ENCODE assay signal across 1 cellular context in the genomic region with DNA sequence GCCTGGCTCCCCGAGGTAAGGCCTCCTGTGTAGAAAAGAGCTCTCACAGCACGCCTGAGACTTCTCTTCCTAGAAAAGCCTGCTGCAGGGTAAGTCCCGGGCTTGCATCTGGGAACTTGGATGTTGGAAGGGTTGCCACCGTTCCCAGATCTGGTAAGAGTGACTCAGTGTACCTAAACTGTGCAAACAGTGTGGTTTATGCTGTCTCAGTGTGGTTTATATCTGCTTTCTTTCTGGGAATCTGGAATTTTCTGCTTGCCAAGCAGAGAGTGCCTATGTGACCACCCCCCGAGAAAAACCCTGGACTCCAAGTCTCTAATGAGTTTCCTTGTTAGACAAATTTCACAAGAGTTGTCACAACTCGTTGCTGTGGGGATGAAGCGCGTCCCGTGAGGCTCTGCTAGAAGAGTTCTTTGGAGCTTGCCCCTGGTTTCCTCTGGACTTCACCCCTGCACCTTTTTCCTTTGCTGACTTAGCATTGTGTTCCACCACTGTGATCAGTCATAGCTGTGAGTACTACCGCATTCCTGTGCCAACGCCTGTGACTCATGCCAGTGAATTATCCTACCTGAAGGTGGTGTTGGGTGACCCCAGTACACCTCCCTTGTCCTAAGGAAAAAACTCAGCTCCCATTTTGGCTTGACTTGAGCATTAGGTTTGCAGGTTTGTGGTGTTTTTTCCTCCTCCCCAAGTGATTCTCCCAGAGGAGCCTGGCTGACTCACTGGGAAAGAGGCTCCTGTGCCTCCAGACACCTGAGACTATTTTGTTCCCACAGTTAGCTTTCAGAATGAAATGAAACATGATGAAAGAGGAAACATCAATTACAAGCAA.
TF ChIP-seq lines count a peak whose summit lies in the region.

No MANE protein-coding gene starts in this region.

TF ChIP-seq in GM23338, 12 proteins besides CTCF, POLR2A, EP300 and RAD21 (continued from another document):
- TF ChIP-seq, protein P1, sequence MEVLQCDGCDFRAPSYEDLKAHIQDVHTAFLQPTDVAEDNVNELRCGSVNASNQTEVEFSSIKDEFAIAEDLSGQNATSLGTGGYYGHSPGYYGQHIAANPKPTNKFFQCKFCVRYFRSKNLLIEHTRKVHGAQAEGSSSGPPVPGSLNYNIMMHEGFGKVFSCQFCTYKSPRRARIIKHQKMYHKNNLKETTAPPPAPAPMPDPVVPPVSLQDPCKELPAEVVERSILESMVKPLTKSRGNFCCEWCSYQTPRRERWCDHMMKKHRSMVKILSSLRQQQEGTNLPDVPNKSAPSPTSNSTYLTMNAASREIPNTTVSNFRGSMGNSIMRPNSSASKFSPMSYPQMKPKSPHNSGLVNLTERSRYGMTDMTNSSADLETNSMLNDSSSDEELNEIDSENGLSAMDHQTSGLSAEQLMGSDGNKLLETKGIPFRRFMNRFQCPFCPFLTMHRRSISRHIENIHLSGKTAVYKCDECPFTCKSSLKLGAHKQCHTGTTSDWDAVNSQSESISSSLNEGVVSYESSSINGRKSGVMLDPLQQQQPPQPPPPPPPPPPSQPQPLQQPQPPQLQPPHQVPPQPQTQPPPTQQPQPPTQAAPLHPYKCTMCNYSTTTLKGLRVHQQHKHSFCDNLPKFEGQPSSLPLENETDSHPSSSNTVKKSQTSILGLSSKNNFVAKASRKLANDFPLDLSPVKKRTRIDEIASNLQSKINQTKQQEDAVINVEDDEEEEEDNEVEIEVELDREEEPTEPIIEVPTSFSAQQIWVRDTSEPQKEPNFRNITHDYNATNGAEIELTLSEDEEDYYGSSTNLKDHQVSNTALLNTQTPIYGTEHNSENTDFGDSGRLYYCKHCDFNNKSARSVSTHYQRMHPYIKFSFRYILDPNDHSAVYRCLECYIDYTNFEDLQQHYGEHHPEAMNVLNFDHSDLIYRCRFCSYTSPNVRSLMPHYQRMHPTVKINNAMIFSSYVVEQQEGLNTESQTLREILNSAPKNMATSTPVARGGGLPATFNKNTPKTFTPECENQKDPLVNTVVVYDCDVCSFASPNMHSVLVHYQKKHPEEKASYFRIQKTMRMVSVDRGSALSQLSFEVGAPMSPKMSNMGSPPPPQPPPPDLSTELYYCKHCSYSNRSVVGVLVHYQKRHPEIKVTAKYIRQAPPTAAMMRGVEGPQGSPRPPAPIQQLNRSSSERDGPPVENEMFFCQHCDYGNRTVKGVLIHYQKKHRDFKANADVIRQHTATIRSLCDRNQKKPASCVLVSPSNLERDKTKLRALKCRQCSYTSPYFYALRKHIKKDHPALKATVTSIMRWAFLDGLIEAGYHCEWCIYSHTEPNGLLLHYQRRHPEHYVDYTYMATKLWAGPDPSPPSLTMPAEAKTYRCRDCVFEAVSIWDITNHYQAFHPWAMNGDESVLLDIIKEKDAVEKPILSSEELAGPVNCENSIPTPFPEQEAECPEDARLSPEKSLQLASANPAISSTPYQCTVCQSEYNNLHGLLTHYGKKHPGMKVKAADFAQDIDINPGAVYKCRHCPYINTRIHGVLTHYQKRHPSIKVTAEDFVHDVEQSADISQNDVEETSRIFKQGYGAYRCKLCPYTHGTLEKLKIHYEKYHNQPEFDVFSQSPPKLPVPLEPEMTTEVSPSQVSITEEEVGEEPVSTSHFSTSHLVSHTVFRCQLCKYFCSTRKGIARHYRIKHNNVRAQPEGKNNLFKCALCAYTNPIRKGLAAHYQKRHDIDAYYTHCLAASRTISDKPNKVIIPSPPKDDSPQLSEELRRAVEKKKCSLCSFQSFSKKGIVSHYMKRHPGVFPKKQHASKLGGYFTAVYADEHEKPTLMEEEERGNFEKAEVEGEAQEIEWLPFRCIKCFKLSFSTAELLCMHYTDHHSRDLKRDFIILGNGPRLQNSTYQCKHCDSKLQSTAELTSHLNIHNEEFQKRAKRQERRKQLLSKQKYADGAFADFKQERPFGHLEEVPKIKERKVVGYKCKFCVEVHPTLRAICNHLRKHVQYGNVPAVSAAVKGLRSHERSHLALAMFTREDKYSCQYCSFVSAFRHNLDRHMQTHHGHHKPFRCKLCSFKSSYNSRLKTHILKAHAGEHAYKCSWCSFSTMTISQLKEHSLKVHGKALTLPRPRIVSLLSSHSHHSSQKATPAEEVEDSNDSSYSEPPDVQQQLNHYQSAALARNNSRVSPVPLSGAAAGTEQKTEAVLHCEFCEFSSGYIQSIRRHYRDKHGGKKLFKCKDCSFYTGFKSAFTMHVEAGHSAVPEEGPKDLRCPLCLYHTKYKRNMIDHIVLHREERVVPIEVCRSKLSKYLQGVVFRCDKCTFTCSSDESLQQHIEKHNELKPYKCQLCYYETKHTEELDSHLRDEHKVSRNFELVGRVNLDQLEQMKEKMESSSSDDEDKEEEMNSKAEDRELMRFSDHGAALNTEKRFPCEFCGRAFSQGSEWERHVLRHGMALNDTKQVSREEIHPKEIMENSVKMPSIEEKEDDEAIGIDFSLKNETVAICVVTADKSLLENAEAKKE (CRISPR knock-in tag; IDR thresholded peaks at IDR 0.05) = no peak
- TF ChIP-seq ZNF331 (CRISPR knock-in tag; IDR thresholded peaks at IDR 0.05; ENCODE audit: low read depth) (no peak), NANOG (IDR thresholded peaks at IDR 0.05; ENCODE audit: borderline replicate concordance) (no peak), ZNF114 (CRISPR knock-in tag; IDR thresholded peaks at IDR 0.05) (no peak), CREB1 (CRISPR knock-in tag; IDR thresholded peaks at IDR 0.05; ENCODE audit: low read depth) (no peak), EZH2 (IDR thresholded peaks at IDR 0.05; ENCODE audit: low read depth, unreplicated experiment) (no peak), STAT1 (IDR thresholded peaks at IDR 0.05; ENCODE audit: unreplicated experiment) (no peak), POLR2AphosphoS5 (IDR thresholded peaks at IDR 0.05; ENCODE audit: low read depth) (no peak), EZH2phosphoT487 (IDR thresholded peaks at IDR 0.05; ENCODE audit: unreplicated experiment) (no peak)
- TF ChIP-seq, protein P2, sequence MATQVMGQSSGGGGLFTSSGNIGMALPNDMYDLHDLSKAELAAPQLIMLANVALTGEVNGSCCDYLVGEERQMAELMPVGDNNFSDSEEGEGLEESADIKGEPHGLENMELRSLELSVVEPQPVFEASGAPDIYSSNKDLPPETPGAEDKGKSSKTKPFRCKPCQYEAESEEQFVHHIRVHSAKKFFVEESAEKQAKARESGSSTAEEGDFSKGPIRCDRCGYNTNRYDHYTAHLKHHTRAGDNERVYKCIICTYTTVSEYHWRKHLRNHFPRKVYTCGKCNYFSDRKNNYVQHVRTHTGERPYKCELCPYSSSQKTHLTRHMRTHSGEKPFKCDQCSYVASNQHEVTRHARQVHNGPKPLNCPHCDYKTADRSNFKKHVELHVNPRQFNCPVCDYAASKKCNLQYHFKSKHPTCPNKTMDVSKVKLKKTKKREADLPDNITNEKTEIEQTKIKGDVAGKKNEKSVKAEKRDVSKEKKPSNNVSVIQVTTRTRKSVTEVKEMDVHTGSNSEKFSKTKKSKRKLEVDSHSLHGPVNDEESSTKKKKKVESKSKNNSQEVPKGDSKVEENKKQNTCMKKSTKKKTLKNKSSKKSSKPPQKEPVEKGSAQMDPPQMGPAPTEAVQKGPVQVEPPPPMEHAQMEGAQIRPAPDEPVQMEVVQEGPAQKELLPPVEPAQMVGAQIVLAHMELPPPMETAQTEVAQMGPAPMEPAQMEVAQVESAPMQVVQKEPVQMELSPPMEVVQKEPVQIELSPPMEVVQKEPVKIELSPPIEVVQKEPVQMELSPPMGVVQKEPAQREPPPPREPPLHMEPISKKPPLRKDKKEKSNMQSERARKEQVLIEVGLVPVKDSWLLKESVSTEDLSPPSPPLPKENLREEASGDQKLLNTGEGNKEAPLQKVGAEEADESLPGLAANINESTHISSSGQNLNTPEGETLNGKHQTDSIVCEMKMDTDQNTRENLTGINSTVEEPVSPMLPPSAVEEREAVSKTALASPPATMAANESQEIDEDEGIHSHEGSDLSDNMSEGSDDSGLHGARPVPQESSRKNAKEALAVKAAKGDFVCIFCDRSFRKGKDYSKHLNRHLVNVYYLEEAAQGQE (IDR thresholded peaks at IDR 0.05; ENCODE audit: unreplicated experiment) = no peak
